9 cellular contexts compared by ENCODE assay signal in the genomic region with DNA sequence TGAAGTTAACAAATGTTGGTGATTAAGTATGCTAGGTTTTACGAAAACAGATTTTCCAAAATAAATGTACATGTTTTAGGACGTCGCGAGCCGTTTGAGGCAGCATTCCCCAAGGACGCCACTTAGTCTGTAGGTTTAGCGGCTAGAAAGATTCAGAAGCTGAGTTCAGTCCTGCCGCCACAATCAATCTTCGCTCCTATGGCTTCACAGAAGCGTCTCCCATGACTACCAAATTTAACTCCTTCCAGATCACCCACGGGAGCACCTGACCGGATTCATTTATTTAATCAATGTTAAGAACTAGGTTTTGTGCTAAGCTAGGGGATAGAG. TPM values are rescaled to one million over a fixed set of nuclear protein-coding genes. Genes with fewer than 3 reads are reported as not detected.
DNase-seq lines count a peak whose midpoint lies in the region; ATAC-seq, FAIRE-seq and TF ChIP-seq lines count a peak whose summit lies in the region.
"Had no signal": no experiment of that assay in that cellular context is flagged by ENCODE, and none has a peak within 500 bp of the region (broad histone marks: within the 10 kb centered on the region; RNA-seq: fewer than 3 reads in every experiment).

No MANE protein-coding gene starts in this region.

- no peak for ATAC-seq in HG03469 (IDR thresholded peaks at IDR 0.05; ENCODE audit: unreplicated experiment)

- H3K9me3 ChIP-seq in kidney (ENCODE audit: control insufficient read depth in 1 of 2, low read length in 2 of 2): no peaks in the 10 kb centered on the region

- H3K4me1 ChIP-seq in kidney (ENCODE audit: control insufficient read depth in 1 of 2, insufficient read depth in 1 of 2, low read depth in 1 of 2, low read length in 2 of 2): peaks cover 0 to 7% of the 10 kb centered on the region in 2 donors

- H3K4me3 Mint-ChIP-seq in stimulated activated naive CD8-positive, alpha-beta T cell treated with anti-CD3 and anti-CD28 coated beads, Interleukin-15, Interleukin-2, amounts not matched to agents 100 ng/mL and 50 ng/mL, for 24 hours: peak overlapping the region; percentile 98

- H3K27me3 Mint-ChIP-seq in stimulated activated naive CD8-positive, alpha-beta T cell treated with anti-CD3 and anti-CD28 coated beads, Interleukin-15, Interleukin-2, amounts not matched to agents 100 ng/mL and 50 ng/mL, for 24 hours: no peaks in the 10 kb centered on the region

- intact Hi-C loops in kidney (cut with DNase I): no loop called here

- in situ Hi-C loops in brain microvascular endothelial cell (cut with HindIII; ENCODE audit: low pct_ligation_motif_present, low sequenced_read_pairs): no loop called here

- peak; percentile 37 for DNase-seq in ELR (ENCODE audit: low read depth)
- peak; percentile 59 for DNase-seq in NCI-H2227 treated with DMSO at 0.1 percent for 48 hours (lab: John Stamatoyannopoulos, UW)
- DNase-seq in brain microvascular endothelial cell: peak; percentile 10
- DNase-seq in kidney: no peak
- DNase-seq in D721Med (ENCODE audit: insufficient read length, low spot score): no peak

- H3K9me3 Mint-ChIP-seq in stimulated activated naive CD8-positive, alpha-beta T cell treated with anti-CD3 and anti-CD28 coated beads, Interleukin-15, Interleukin-2, amounts not matched to agents 100 ng/mL and 50 ng/mL, for 24 hours: no peaks in the 10 kb centered on the region

- no peak for TF ChIP-seq CTCF in 22Rv1 (IDR thresholded peaks at IDR 0.05)
- TF ChIP-seq CTCF in brain microvascular endothelial cell (IDR thresholded peaks at IDR 0.05; ENCODE audit: low read depth, low read length, missing control alignments): no peak
- TF ChIP-seq CTCF in kidney (IDR thresholded peaks at IDR 0.05; ENCODE audit: borderline replicate concordance, extremely low read depth, insufficient read depth): no peak
- TF ChIP-seq CTCF in D721Med (IDR thresholded peaks at IDR 0.05; ENCODE audit: insufficient read depth, missing control alignments): no peak

- no peak for FAIRE-seq in kidney (lab: Jason Lieb, UNC)
- no peak for FAIRE-seq in D721Med (lab: Jason Lieb, UNC)
- FAIRE-seq: islet of Langerhans had no signal

- H3K4me1 Mint-ChIP-seq in stimulated activated naive CD8-positive, alpha-beta T cell treated with anti-CD3 and anti-CD28 coated beads, Interleukin-15, Interleukin-2, amounts not matched to agents 100 ng/mL and 50 ng/mL, for 24 hours (ENCODE audit: low read depth): peaks cover 32% of the 10 kb centered on the region

- peaks cover 19% of the 10 kb centered on the region for H3K36me3 Mint-ChIP-seq in stimulated activated naive CD8-positive, alpha-beta T cell treated with anti-CD3 and anti-CD28 coated beads, Interleukin-15, Interleukin-2, amounts not matched to agents 100 ng/mL and 50 ng/mL, for 24 hours (ENCODE audit: low read depth)

- H3K27me3 ChIP-seq in brain microvascular endothelial cell (replicated peaks): no peaks in the 10 kb centered on the region

- H3K27ac Mint-ChIP-seq in stimulated activated naive CD8-positive, alpha-beta T cell treated with anti-CD3 and anti-CD28 coated beads, Interleukin-15, Interleukin-2, amounts not matched to agents 100 ng/mL and 50 ng/mL, for 24 hours: peak overlapping the region; percentile 100

- peak overlapping the region; percentile 93 to 94 for H3K9ac ChIP-seq in kidney (ENCODE audit: low read length in 2 of 2)

- peak overlapping the region; percentile 92 for H3K4me3 ChIP-seq in brain microvascular endothelial cell (ENCODE audit: low read depth, low read length)
- peak overlapping the region; percentile 92 to 98 for H3K4me3 ChIP-seq in kidney (ENCODE audit: low read length in 2 of 2)

- H3K27ac ChIP-seq in 22Rv1: peak overlapping the region; percentile 88
- H3K27ac ChIP-seq in brain microvascular endothelial cell: peak overlapping the region; percentile 98
- H3K27ac ChIP-seq in kidney (ENCODE audit: low read depth in 2 of 2, low read length in 2 of 2): peak overlapping the region; percentile 98 to 99

- H3K36me3 ChIP-seq in brain microvascular endothelial cell (replicated peaks) (peaks cover 6% of the 10 kb centered on the region), kidney (ENCODE audit: control insufficient read depth in 1 of 2, insufficient read depth in 2 of 2, low read length in 2 of 2) (no peaks in the 10 kb centered on the region)

RNA-seq across cellular contexts. Expression of gene CYP51A1, which starts 0.8 kb away (rescaled TPM):
- total RNA-seq in kidney: 55.8 TPM
- polyA plus RNA-seq in kidney (ENCODE audit: insufficient read depth, low read depth, low replicate concordance): 43.0 TPM

RNA-seq across cellular contexts. Expression of gene LRRD1, which starts 43.9 kb away (rescaled TPM):
- total RNA-seq in kidney: 0.25 TPM
- not detected for polyA plus RNA-seq in kidney (ENCODE audit: insufficient read depth, low read depth, low replicate concordance)

Comparison
In these comparisons a context has a peak if more than half of its experiments do, and no peak if none do; other contexts are left out.
1. DNase-seq: peak in ELR (single experiment), NCI-H2227 treated with DMSO at 0.1 percent for 48 hours (single experiment) and brain microvascular endothelial cell (single experiment); none in kidney (single experiment) and D721Med (single experiment).
2. Peak in every context shown above with its lines, with median percentiles within 50 percentile points of each other: H3K27ac ChIP-seq.